In the genomic region with DNA sequence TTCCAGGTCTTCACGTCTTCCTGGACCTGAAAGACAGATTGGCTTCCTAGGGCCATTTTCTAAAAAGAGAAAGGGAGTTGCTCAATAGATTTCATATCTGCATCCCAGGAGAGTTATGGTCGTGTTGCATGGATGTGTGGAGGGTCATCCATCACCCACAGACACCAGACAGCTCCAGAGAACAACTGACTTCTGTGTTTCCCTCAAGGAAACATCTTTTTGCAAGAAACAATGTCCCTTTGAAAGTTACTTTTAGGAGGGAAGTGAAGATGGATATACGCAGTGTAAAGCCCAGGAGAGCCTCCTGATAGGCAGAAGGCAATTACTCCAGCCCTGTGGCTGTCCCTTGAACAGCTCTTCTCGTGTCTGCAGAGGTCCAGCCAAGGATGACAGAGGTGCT, we compare ENCODE assay signal across 30 cellular contexts.
"Had no signal": no experiment of that assay in that cellular context is flagged by ENCODE, and none has a peak within 500 bp of the region (broad histone marks: within the 10 kb centered on the region; RNA-seq: fewer than 3 reads in every experiment).

No MANE protein-coding gene starts in this region.

- H3K27ac Mint-ChIP-seq: nephron; stimulated activated naive B cell treated with anti-CD40 and anti-IgM and Interleukin-4, amounts not matched to agents 10 μg/mL and 1 μg/mL and 100 μg/mL, for 72 hours; type B pancreatic cell had no signal

- DNase-seq: hypothalamus; immature natural killer cell; kidney; left colon; left lung; lower lobe of right lung; mammary epithelial cell; mesenchymal stem cell; nucleus accumbens; pancreas; posterior cingulate gyrus; retina; right cardiac atrium; stimulated activated CD4-positive, alpha-beta T cell treated with anti-CD3 and anti-CD28 coated beads, Interleukin-12 subunit alpha, Interleukin-12 subunit beta, amount 100 ng/mL, for 4 hours; stimulated activated CD4-positive, alpha-beta T cell treated with anti-CD3 and anti-CD28 coated beads, Interleukin-15, amount 100 ng/mL, for 24 hours; stimulated activated CD4-positive, alpha-beta T cell treated with anti-CD3 and anti-CD28 coated beads, Interleukin-2, amount 100 ng/mL, for 24 hours; stimulated activated CD4-positive, alpha-beta T cell treated with anti-CD3 and anti-CD28 coated beads, Interleukin-4, amount 100 ng/mL, for 1 hour; stimulated activated naive B cell treated with anti-CD40 and anti-IgM and Interleukin-4, amounts not matched to agents 10 μg/mL and 1 μg/mL and 100 μg/mL, for 72 hours; stimulated activated naive CD8-positive, alpha-beta T cell treated with anti-CD3 and anti-CD28 coated beads, Interleukin-15, Interleukin-2, amounts not matched to agents 100 U/mL and 50 U/mL, for 24 hours; stomach; uterus had no signal

- H3K27me3 Mint-ChIP-seq: type B pancreatic cell had no signal

- H3K9me3 ChIP-seq: left lung, lower lobe of right lung, pancreas, prostate gland, stomach, suprapubic skin, tibial nerve, uterus had no signal

- H3K36me3 Mint-ChIP-seq: immature natural killer cell; naive thymus-derived CD8-positive, alpha-beta T cell; stimulated activated naive B cell treated with anti-CD40 and anti-IgM and Interleukin-4, amounts not matched to agents 10 μg/mL and 1 μg/mL and 100 μg/mL, for 72 hours; type B pancreatic cell had no signal

- H3K4me1 ChIP-seq: left lung, lower lobe of right lung, pancreas, prostate gland, stomach, suprapubic skin, uterus had no signal

- H3K9me3 Mint-ChIP-seq: immature natural killer cell; naive thymus-derived CD8-positive, alpha-beta T cell; nephron; stimulated activated naive B cell treated with anti-CD40 and anti-IgM and Interleukin-4, amounts not matched to agents 10 μg/mL and 1 μg/mL and 100 μg/mL, for 72 hours; type B pancreatic cell had no signal

- H3K36me3 ChIP-seq: left lung, lower lobe of right lung, pancreas, prostate gland, stomach, suprapubic skin, tibial nerve, uterus had no signal

- H3K27ac ChIP-seq: left lung, lower lobe of right lung, pancreas, prostate gland, skin epidermis, stomach, suprapubic skin, tibial nerve, uterus had no signal

- H3K4me3 ChIP-seq: left lung, lower lobe of right lung, pancreas, prostate gland, skin epidermis, stomach, suprapubic skin, tibial nerve, uterus had no signal

- ATAC-seq: left colon; left lung; lower lobe of right lung; pancreas; right cardiac atrium; sciatic nerve; stimulated activated naive CD8-positive, alpha-beta T cell treated with anti-CD3 and anti-CD28 coated beads, Interleukin-15, Interleukin-2, amounts not matched to agents 100 U/mL and 50 U/mL, for 24 hours had no signal

- H3K27me3 ChIP-seq: left lung, stomach, tibial nerve, uterus had no signal

- H3K4me3 Mint-ChIP-seq: nephron; neural crest cell; stimulated activated naive B cell treated with anti-CD40 and anti-IgM and Interleukin-4, amounts not matched to agents 10 μg/mL and 1 μg/mL and 100 μg/mL, for 72 hours; type B pancreatic cell had no signal
